8 cellular contexts compared by ENCODE assay signal in genomic region chr11:64762916-64763803, GRCh38. TPM values are rescaled to one million over a fixed set of nuclear protein-coding genes. Genes with fewer than 3 reads are reported as not detected.
DNase-seq lines count a peak whose midpoint lies in the region; ATAC-seq and TF ChIP-seq lines count a peak whose summit lies in the region.

No MANE protein-coding gene starts in this region.

- H3K27me3 Mint-ChIP-seq in Caco-2 (ENCODE audit: insufficient read depth, unreplicated experiment) = no peaks in the 10 kb centered on the region

- H3K9me3 Mint-ChIP-seq in Caco-2 (ENCODE audit: unreplicated experiment) = no peaks in the 10 kb centered on the region

- H3K27ac ChIP-seq in Karpas-422 (ENCODE audit: low read length) (0 out of 2 replicates have a peak overlapping the region, but pooled peaks have one; percentile 42), angular gyrus (ENCODE audit: low read depth, low read length) (peak overlapping the region; percentile 4), subcutaneous abdominal adipose tissue (ENCODE audit: low read depth, low read length) (peak overlapping the region; percentile 35)

- H3K9me3 ChIP-seq in Caco-2 (no peaks in the 10 kb centered on the region), Karpas-422 (ENCODE audit: low read length) (no peaks in the 10 kb centered on the region), subcutaneous abdominal adipose tissue (ENCODE audit: control insufficient read depth in 5 of 5, low read length in 5 of 5) (no peaks in the 10 kb centered on the region)

- BruUV-seq in Caco-2 (replicated peaks; lab: Mats Ljungman, UMichigan) = no TSS peak

- no peak overlapping the region for H2AFZ ChIP-seq in Karpas-422 (ENCODE audit: low read length)

- peaks cover 33% of the 10 kb centered on the region for H4K20me1 ChIP-seq in Karpas-422 (ENCODE audit: insufficient read depth, low read depth, low read length)

- DNase-seq in Caco-2 = peak in 1 of 2 experiments; percentile 32
- no peak for DNase-seq in Karpas-422
- peak; percentile 48 for DNase-seq in islet precursor cell
- DNase-seq in middle frontal gyrus (ENCODE audit: extremely low spot score, low spot score) = no peak

- H3K79me2 ChIP-seq in Karpas-422 (ENCODE audit: low read length) = no peaks in the 10 kb centered on the region

- CTCF ChIA-PET in Caco-2 (lab: Charles Lee) = interaction anchor here (0.6 kb wide), 1 partner anchor 349 kb away, joined by 3 read pairs; the partner anchor contains the start of gene TM7SF2

- H3K9ac ChIP-seq in Karpas-422 (ENCODE audit: low read length) (no peak overlapping the region), subcutaneous abdominal adipose tissue (ENCODE audit: low read length in 5 of 5) (peak overlapping the region in 1 of 5 donors; percentile 28)

- peak overlapping the region; percentile 53 for H3K27ac Mint-ChIP-seq in Caco-2 (ENCODE audit: unreplicated experiment)

- H3K27me3 ChIP-seq in Caco-2 (replicated peaks; ENCODE audit: control insufficient read depth, insufficient read depth, low read length) (no peaks in the 10 kb centered on the region), Karpas-422 (ENCODE audit: low read length) (no peaks in the 10 kb centered on the region), subcutaneous abdominal adipose tissue (ENCODE audit: control insufficient read depth in 5 of 5, insufficient read depth in 4 of 5, low read length in 5 of 5) (no peaks in the 10 kb centered on the region)

- intact Hi-C loops in Caco-2 (cut with micrococcal nuclease; ENCODE audit: unreplicated experiment) = no loop called here

- H3K36me3 ChIP-seq in Caco-2 (ENCODE audit: control insufficient read depth, insufficient read depth, low read length) = peaks cover 23% of the 10 kb centered on the region
- peaks cover 30% of the 10 kb centered on the region for H3K36me3 ChIP-seq in Karpas-422 (ENCODE audit: insufficient read depth, low read length)
- H3K36me3 ChIP-seq in subcutaneous abdominal adipose tissue (ENCODE audit: control insufficient read depth in 5 of 5, insufficient read depth in 5 of 5, low read length in 5 of 5) = peaks cover 0 to 59% (median 56%) of the 10 kb centered on the region in 5 donors

- H3K9me2 ChIP-seq in Karpas-422 (replicated peaks; ENCODE audit: insufficient read depth, low read length) = no peaks in the 10 kb centered on the region

- H3K4me3 ChIP-seq in Caco-2 (ENCODE audit: low read depth, low read length) = no peak overlapping the region
- no peak overlapping the region for H3K4me3 ChIP-seq in Karpas-422 (ENCODE audit: low read length)
- peak overlapping the region in 1 of 5 donors; percentile 17 for H3K4me3 ChIP-seq in subcutaneous abdominal adipose tissue (ENCODE audit: low read depth in 1 of 5, low read length in 5 of 5)

- H3K4me3 Mint-ChIP-seq in Caco-2 (ENCODE audit: unreplicated experiment) = no peak overlapping the region

- H3K4me2 ChIP-seq in Karpas-422 (ENCODE audit: low read depth, low read length, poor library complexity, severe bottlenecking) = no peak overlapping the region

- POLR2A ChIA-PET in Caco-2 (lab: Charles Lee) = interaction anchor here (0.5 to 1.4 kb wide), 3 partner anchors 15 to 512 kb away, joined by 4 to 5 read pairs (median 5); partner anchors contain the start of gene SF1

- no peaks in the 10 kb centered on the region for H3K4me1 ChIP-seq in Caco-2
- H3K4me1 ChIP-seq in Karpas-422 (ENCODE audit: low read length) = peaks cover 5% of the 10 kb centered on the region; the same call in 1 of the 2 replicates
- peaks cover 9 to 63% (median 54%) of the 10 kb centered on the region in 5 donors for H3K4me1 ChIP-seq in subcutaneous abdominal adipose tissue (ENCODE audit: control insufficient read depth in 5 of 5, insufficient read depth in 5 of 5, low read length in 5 of 5)

- H3K36me3 Mint-ChIP-seq in Caco-2 (ENCODE audit: insufficient read depth, unreplicated experiment) = peaks cover 100% of the 10 kb centered on the region

- TF ChIP-seq CTCF in Caco-2 (IDR thresholded peaks at IDR 0.05; ENCODE audit: insufficient read depth in 1 of 2, low read depth in 1 of 2, low read length in 1 of 2, severe bottlenecking in 1 of 2, unreplicated experiment in 1 of 2) = no peak

- ATAC-seq in HG02678 (IDR thresholded peaks at IDR 0.05; ENCODE audit: unreplicated experiment) (no peak), HG03439 (IDR thresholded peaks at IDR 0.05; ENCODE audit: unreplicated experiment) (no peak)

- H3K4me1 Mint-ChIP-seq in Caco-2 (ENCODE audit: low read depth, unreplicated experiment) = no peaks in the 10 kb centered on the region

RNA-seq across cellular contexts. Expression of gene PYGM, which starts 3.4 kb away (rescaled TPM):
- 0.51 and 1.4 TPM in 2 replicates for total RNA-seq in Caco-2 (2022)
- total RNA-seq in Karpas-422 (2014; rRNA removed; shearing (Covaris generic); ENCODE audit: low replicate concordance) = 1.3 TPM in 1 of 2 replicates, not detected in the other

RNA-seq across cellular contexts. Expression of gene SF1, which starts 15.2 kb away (rescaled TPM):
- 359 and 386 TPM in 2 replicates for total RNA-seq in Caco-2 (2022)
- 156 and 329 TPM in 2 replicates for total RNA-seq in Karpas-422 (2014; rRNA removed; shearing (Covaris generic); ENCODE audit: low replicate concordance)

RNA-seq across cellular contexts. Expression of gene RASGRP2, which starts 19.2 kb away (rescaled TPM):
- 4.0 and 4.1 TPM in 2 replicates for total RNA-seq in Caco-2 (2022)
- 4.0 and 5.3 TPM in 2 replicates for total RNA-seq in Karpas-422 (2014; rRNA removed; shearing (Covaris generic); ENCODE audit: low replicate concordance)

RNA-seq across cellular contexts. Expression of gene MAP4K2, which starts 39.9 kb away (rescaled TPM):
- total RNA-seq in Caco-2 (2022) = 16.8 and 21.4 TPM in 2 replicates
- 62.0 and 84.2 TPM in 2 replicates for total RNA-seq in Karpas-422 (2014; rRNA removed; shearing (Covaris generic); ENCODE audit: low replicate concordance)

RNA-seq across cellular contexts. Expression of gene NRXN2, which starts 40.2 kb away (rescaled TPM):
- total RNA-seq in Caco-2 (2022) = 6.5 and 7.6 TPM in 2 replicates
- total RNA-seq in Karpas-422 (2014; rRNA removed; shearing (Covaris generic); ENCODE audit: low replicate concordance) = 0.83 TPM in 1 of 2 replicates, not detected in the other
